In the genomic region with DNA sequence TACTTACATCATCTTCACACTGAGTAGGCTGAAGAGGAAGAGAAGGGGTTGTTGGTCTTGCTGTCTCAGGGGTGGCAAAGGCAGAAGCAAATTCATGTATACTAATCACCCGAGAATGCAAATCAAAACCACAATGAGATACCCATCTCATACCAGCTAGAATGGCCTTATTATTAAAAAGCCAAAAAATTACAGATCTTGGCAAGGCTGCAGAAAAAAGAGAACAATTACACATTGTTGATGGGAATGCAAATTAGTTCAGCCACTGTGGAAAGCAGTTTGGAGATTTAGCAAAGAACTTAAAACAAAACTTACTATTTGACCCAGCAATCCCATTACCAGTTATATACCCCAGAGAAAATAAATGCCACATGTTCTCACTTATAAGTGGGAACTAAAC, we compare ENCODE assay signal across 1 cellular context.
TF ChIP-seq lines count a peak whose summit lies in the region.

No MANE protein-coding gene starts in this region.

TF ChIP-seq in HEK293T, 16 proteins besides CTCF, POLR2A, EP300 and RAD21 (continued from another document):
- no peak for TF ChIP-seq L3MBTL2 (conservative IDR thresholded peaks at IDR 0.05)
- TF ChIP-seq ARNT (IDR thresholded peaks at IDR 0.05) = no peak
- TF ChIP-seq, protein P1, sequence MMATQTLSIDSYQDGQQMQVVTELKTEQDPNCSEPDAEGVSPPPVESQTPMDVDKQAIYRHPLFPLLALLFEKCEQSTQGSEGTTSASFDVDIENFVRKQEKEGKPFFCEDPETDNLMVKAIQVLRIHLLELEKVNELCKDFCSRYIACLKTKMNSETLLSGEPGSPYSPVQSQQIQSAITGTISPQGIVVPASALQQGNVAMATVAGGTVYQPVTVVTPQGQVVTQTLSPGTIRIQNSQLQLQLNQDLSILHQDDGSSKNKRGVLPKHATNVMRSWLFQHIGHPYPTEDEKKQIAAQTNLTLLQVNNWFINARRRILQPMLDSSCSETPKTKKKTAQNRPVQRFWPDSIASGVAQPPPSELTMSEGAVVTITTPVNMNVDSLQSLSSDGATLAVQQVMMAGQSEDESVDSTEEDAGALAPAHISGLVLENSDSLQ (IDR thresholded peaks at IDR 0.05) = no peak
- TF ChIP-seq FOXM1 (IDR thresholded peaks at IDR 0.05; ENCODE audit: borderline replicate concordance) = no peak
- no peak for TF ChIP-seq LEF1 (IDR thresholded peaks at IDR 0.05; ENCODE audit: borderline replicate concordance)
